In the genomic region with DNA sequence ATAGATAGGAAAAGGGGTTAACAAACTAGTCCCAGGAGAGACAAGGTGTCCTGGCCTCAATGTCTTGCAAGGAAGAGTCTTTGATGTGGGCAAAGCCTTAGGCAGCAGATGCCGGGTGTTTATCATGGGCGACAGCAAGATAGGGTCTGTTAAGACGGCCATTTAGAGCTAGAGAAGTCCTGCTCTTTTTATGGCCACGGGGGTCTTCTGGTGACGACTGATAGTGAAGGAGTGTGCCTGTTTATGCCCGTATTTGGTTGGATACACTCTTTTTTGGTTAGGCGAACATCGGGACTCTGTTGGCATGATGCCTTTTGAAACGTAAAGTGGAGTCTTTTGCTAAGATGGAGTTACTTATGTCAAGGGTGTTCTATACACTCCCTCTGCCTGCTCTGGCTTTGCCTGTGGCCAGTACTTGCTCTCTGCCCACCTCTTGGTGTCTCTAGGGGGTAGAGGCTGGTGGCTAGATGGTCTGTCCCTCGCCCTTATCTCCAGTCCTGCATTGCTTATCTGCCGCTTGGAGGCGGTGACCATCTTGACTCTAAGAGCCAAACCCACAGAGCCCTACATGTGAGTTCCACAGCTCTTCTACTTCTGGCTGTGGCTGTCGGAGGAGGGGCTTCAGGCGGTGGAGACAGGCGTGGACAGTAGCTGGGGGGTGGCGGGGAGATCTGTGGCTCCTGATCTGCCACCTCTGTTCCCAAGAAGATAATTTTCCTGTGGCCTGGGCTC, we compare ENCODE assay signal across 1 cellular context.
TF ChIP-seq lines count a peak whose summit lies in the region.

No MANE protein-coding gene starts in this region.

TF ChIP-seq in HepG2, 621 proteins besides CTCF, POLR2A, EP300 and RAD21 (continued from another document):
- TF ChIP-seq, protein P1, sequence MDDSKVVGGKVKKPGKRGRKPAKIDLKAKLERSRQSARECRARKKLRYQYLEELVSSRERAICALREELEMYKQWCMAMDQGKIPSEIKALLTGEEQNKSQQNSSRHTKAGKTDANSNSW (CRISPR knock-in tag; IDR thresholded peaks at IDR 0.05; ENCODE audit: borderline replicate concordance), result no peak
- TF ChIP-seq EED (CRISPR knock-in tag; IDR thresholded peaks at IDR 0.05), result no peak
- TF ChIP-seq ZNF547 (CRISPR knock-in tag; IDR thresholded peaks at IDR 0.05), result no peak
- TF ChIP-seq, protein P2, sequence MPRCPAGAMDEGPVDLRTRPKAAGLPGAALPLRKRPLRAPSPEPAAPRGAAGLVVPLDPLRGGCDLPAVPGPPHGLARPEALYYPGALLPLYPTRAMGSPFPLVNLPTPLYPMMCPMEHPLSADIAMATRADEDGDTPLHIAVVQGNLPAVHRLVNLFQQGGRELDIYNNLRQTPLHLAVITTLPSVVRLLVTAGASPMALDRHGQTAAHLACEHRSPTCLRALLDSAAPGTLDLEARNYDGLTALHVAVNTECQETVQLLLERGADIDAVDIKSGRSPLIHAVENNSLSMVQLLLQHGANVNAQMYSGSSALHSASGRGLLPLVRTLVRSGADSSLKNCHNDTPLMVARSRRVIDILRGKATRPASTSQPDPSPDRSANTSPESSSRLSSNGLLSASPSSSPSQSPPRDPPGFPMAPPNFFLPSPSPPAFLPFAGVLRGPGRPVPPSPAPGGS (CRISPR knock-in tag; IDR thresholded peaks at IDR 0.05), result no peak
- TF ChIP-seq ZNF772 (CRISPR knock-in tag; IDR thresholded peaks at IDR 0.05), result no peak
- no peak for TF ChIP-seq TCF12 (IDR thresholded peaks at IDR 0.05)
- no peak for TF ChIP-seq TCF12 (CRISPR knock-in tag; IDR thresholded peaks at IDR 0.05)
- TF ChIP-seq, protein P3, sequence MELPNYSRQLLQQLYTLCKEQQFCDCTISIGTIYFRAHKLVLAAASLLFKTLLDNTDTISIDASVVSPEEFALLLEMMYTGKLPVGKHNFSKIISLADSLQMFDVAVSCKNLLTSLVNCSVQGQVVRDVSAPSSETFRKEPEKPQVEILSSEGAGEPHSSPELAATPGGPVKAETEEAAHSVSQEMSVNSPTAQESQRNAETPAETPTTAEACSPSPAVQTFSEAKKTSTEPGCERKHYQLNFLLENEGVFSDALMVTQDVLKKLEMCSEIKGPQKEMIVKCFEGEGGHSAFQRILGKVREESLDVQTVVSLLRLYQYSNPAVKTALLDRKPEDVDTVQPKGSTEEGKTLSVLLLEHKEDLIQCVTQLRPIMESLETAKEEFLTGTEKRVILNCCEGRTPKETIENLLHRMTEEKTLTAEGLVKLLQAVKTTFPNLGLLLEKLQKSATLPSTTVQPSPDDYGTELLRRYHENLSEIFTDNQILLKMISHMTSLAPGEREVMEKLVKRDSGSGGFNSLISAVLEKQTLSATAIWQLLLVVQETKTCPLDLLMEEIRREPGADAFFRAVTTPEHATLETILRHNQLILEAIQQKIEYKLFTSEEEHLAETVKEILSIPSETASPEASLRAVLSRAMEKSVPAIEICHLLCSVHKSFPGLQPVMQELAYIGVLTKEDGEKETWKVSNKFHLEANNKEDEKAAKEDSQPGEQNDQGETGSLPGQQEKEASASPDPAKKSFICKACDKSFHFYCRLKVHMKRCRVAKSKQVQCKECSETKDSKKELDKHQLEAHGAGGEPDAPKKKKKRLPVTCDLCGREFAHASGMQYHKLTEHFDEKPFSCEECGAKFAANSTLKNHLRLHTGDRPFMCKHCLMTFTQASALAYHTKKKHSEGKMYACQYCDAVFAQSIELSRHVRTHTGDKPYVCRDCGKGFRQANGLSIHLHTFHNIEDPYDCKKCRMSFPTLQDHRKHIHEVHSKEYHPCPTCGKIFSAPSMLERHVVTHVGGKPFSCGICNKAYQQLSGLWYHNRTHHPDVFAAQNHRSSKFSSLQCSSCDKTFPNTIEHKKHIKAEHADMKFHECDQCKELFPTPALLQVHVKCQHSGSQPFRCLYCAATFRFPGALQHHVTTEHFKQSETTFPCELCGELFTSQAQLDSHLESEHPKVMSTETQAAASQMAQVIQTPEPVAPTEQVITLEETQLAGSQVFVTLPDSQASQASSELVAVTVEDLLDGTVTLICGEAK (IDR thresholded peaks at IDR 0.05), result no peak
- TF ChIP-seq, protein P3 (CRISPR knock-in tag; IDR thresholded peaks at IDR 0.05), result no peak
- TF ChIP-seq CHD2 (IDR thresholded peaks at IDR 0.05; ENCODE audit: low read depth, low read length), result no peak
- no peak for TF ChIP-seq ZFP82 (CRISPR knock-in tag; IDR thresholded peaks at IDR 0.05; ENCODE audit: borderline replicate concordance)
- TF ChIP-seq, protein P4, sequence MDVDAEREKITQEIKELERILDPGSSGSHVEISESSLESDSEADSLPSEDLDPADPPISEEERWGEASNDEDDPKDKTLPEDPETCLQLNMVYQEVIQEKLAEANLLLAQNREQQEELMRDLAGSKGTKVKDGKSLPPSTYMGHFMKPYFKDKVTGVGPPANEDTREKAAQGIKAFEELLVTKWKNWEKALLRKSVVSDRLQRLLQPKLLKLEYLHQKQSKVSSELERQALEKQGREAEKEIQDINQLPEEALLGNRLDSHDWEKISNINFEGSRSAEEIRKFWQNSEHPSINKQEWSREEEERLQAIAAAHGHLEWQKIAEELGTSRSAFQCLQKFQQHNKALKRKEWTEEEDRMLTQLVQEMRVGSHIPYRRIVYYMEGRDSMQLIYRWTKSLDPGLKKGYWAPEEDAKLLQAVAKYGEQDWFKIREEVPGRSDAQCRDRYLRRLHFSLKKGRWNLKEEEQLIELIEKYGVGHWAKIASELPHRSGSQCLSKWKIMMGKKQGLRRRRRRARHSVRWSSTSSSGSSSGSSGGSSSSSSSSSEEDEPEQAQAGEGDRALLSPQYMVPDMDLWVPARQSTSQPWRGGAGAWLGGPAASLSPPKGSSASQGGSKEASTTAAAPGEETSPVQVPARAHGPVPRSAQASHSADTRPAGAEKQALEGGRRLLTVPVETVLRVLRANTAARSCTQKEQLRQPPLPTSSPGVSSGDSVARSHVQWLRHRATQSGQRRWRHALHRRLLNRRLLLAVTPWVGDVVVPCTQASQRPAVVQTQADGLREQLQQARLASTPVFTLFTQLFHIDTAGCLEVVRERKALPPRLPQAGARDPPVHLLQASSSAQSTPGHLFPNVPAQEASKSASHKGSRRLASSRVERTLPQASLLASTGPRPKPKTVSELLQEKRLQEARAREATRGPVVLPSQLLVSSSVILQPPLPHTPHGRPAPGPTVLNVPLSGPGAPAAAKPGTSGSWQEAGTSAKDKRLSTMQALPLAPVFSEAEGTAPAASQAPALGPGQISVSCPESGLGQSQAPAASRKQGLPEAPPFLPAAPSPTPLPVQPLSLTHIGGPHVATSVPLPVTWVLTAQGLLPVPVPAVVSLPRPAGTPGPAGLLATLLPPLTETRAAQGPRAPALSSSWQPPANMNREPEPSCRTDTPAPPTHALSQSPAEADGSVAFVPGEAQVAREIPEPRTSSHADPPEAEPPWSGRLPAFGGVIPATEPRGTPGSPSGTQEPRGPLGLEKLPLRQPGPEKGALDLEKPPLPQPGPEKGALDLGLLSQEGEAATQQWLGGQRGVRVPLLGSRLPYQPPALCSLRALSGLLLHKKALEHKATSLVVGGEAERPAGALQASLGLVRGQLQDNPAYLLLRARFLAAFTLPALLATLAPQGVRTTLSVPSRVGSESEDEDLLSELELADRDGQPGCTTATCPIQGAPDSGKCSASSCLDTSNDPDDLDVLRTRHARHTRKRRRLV (CRISPR knock-in tag; IDR thresholded peaks at IDR 0.05), result no peak
- no peak for TF ChIP-seq ZNF432 (CRISPR knock-in tag; IDR thresholded peaks at IDR 0.05; ENCODE audit: borderline replicate concordance)
- no peak for TF ChIP-seq GTF3A (CRISPR knock-in tag; conservative IDR thresholded peaks at IDR 0.05)
- no peak for TF ChIP-seq ZFP90 (CRISPR knock-in tag; IDR thresholded peaks at IDR 0.05; ENCODE audit: borderline replicate concordance)
- TF ChIP-seq REL (CRISPR knock-in tag; conservative IDR thresholded peaks at IDR 0.05), result no peak
- TF ChIP-seq ZSCAN29 (CRISPR knock-in tag; conservative IDR thresholded peaks at IDR 0.05), result no peak
- TF ChIP-seq, protein P5, sequence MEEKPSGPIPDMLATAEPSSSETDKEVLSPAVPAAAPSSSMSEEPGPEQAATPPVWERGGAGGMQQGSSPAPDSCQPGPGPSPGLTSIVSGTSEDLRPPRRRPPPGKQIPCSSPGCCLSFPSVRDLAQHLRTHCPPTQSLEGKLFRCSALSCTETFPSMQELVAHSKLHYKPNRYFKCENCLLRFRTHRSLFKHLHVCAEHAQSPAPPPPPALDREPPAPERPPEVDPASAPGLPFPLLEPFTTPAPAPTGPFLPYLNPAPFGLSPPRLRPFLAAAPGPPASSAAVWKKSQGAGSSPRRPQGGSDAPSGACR (CRISPR knock-in tag; IDR thresholded peaks at IDR 0.05), result no peak
- no peak for TF ChIP-seq ZNF660 (CRISPR knock-in tag; IDR thresholded peaks at IDR 0.05; ENCODE audit: borderline replicate concordance, low read depth)
